In the genomic region with DNA sequence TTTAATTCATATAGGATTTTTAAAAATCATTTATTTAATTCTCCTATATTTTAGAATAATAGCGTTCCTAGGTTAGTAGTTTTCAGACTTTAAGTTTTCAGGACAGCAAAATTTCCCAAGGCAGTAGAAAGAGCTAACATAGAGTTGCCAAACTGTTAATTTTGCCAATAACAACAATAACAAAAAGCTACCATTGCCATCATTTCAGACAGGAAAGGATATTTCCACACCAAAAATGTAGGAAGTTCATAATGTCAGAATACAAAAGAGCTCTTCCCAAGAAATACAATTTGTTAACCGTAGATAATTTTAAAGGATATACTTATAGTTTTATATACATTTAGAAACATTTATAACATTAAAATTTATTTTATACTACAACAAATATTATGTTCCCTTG, we compare ENCODE assay signal across 6 cellular contexts.
"Had no signal": no experiment of that assay in that cellular context is flagged by ENCODE, and none has a peak within 500 bp of the region (broad histone marks: within the 10 kb centered on the region; RNA-seq: fewer than 3 reads in every experiment).

No MANE protein-coding gene starts in this region.

- H3K27me3 Mint-ChIP-seq: IgD-negative memory B cell had no signal

- H3K27ac ChIP-seq: HL-60 had no signal

- DNase-seq: H9, HCEC 1CT had no signal

- H3K4me3 ChIP-seq: GM23338 had no signal

- H3K9me3 Mint-ChIP-seq: GM23338, H9, IgD-negative memory B cell had no signal

- H3K4me3 Mint-ChIP-seq: GM23338, H9, IgD-negative memory B cell had no signal

- ATAC-seq: GM23338, HepG2 had no signal

- H3K27ac Mint-ChIP-seq: GM23338, H9, IgD-negative memory B cell had no signal
